2 cellular contexts compared by ENCODE assay signal in genomic region chr5:159877087-159877486, GRCh38.
TF ChIP-seq lines count a peak whose summit lies in the region.

No MANE protein-coding gene starts in this region.

TF ChIP-seq in liver, 16 proteins besides CTCF, POLR2A, EP300 and RAD21 (continued from another document):
- no peak for TF ChIP-seq ZBTB33 (IDR thresholded peaks at IDR 0.05)
- no peak for TF ChIP-seq ATF3 (IDR thresholded peaks at IDR 0.05)
- TF ChIP-seq GABPA (IDR thresholded peaks at IDR 0.05 in 1 of 2, conservative IDR thresholded peaks at IDR 0.05 in 1 of 2) = no peak
- no peak for TF ChIP-seq REST (IDR thresholded peaks at IDR 0.05)
- TF ChIP-seq SP1 (IDR thresholded peaks at IDR 0.05) = no peak
- no peak for TF ChIP-seq FOXA2 (IDR thresholded peaks at IDR 0.05)
- no peak for TF ChIP-seq EGR1 (IDR thresholded peaks at IDR 0.05; ENCODE audit: low read depth in 2 of 2)
- no peak for TF ChIP-seq TAF1 (conservative IDR thresholded peaks at IDR 0.05)
- no peak for TF ChIP-seq NR2F2 (IDR thresholded peaks at IDR 0.05)
- no peak for TF ChIP-seq FOXA1 (IDR thresholded peaks at IDR 0.05)
- TF ChIP-seq HNF4A (conservative IDR thresholded peaks at IDR 0.05) = no peak
- no peak for TF ChIP-seq YY1 (IDR thresholded peaks at IDR 0.05)
- TF ChIP-seq HNF4G (IDR thresholded peaks at IDR 0.05) = no peak
- TF ChIP-seq JUND (IDR thresholded peaks at IDR 0.05) = no peak
- no peak for TF ChIP-seq RXRA (IDR thresholded peaks at IDR 0.05)

TF ChIP-seq in HepG2, 621 proteins besides CTCF, POLR2A, EP300 and RAD21 (continued from another document):
- TF ChIP-seq MLXIP (CRISPR knock-in tag; IDR thresholded peaks at IDR 0.05; ENCODE audit: borderline replicate concordance) (no peak), RERE (CRISPR knock-in tag; IDR thresholded peaks at IDR 0.05; ENCODE audit: low read depth) (no peak), RFX3 (CRISPR knock-in tag; IDR thresholded peaks at IDR 0.05) (no peak), ZMYM2 (CRISPR knock-in tag; IDR thresholded peaks at IDR 0.05) (no peak), ZFYVE20 (CRISPR knock-in tag; IDR thresholded peaks at IDR 0.05; ENCODE audit: borderline replicate concordance, low read depth) (no peak), TAF1 (CRISPR knock-in tag; IDR thresholded peaks at IDR 0.05) (no peak), ETV5 (CRISPR knock-in tag; IDR thresholded peaks at IDR 0.05; ENCODE audit: borderline replicate concordance) (no peak), SP1 (IDR thresholded peaks at IDR 0.05) (no peak), SP1 (CRISPR knock-in tag; IDR thresholded peaks at IDR 0.05) (no peak), ZBTB4 (CRISPR knock-in tag; IDR thresholded peaks at IDR 0.05; ENCODE audit: borderline replicate concordance) (no peak), CEBPB (IDR thresholded peaks at IDR 0.05; ENCODE audit: borderline replicate concordance, low read depth, low read length) (no peak), HBP1 (CRISPR knock-in tag; IDR thresholded peaks at IDR 0.05; ENCODE audit: low read depth) (no peak), ZBTB1 (CRISPR knock-in tag; IDR thresholded peaks at IDR 0.05; ENCODE audit: borderline replicate concordance) (no peak), ZNF274 (CRISPR knock-in tag; IDR thresholded peaks at IDR 0.05) (no peak), RBM39 (IDR thresholded peaks at IDR 0.05; ENCODE audit: low read depth, low read length, poor library complexity, severe bottlenecking) (no peak), ZNF747 (CRISPR knock-in tag; IDR thresholded peaks at IDR 0.05; ENCODE audit: borderline replicate concordance) (no peak)
TF ChIP-seq in HepG2: peak in this region for 0.
